ENCODE assay signal across 2 cellular contexts in the genomic region with DNA sequence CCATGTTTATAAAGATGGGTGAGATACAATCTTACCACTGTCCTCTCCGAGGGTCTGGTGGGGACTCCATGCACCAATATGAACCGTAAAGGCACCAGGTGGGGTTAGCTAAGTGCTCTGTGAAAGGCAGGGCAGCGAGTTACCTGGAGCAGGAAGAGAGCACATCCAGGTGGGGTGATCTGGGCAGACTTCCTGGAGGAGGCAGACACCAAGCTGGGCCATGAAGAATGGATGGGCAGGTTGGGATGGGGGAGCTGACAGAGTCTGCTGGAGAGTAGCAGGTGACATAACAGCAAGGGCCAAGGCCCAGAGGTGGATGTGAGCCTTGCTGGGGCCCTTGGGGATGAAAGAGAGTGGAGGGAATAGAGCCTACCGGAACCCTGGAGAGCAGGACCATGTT.
TF ChIP-seq lines count a peak whose summit lies in the region.

No MANE protein-coding gene starts in this region.

TF ChIP-seq in HepG2, 621 proteins besides CTCF, POLR2A, EP300 and RAD21:
- TF ChIP-seq SP4 (CRISPR knock-in tag; IDR thresholded peaks at IDR 0.05) = no peak
- TF ChIP-seq ZNF282 (IDR thresholded peaks at IDR 0.05; ENCODE audit: partially characterized antibody) = no peak
- TF ChIP-seq ZFP36 (IDR thresholded peaks at IDR 0.05; ENCODE audit: borderline replicate concordance, low read depth, low read length, partially characterized antibody) = peak; percentile 55
- TF ChIP-seq ZNF136 (CRISPR knock-in tag; IDR thresholded peaks at IDR 0.05; ENCODE audit: low read depth) = no peak
- TF ChIP-seq, protein P1, sequence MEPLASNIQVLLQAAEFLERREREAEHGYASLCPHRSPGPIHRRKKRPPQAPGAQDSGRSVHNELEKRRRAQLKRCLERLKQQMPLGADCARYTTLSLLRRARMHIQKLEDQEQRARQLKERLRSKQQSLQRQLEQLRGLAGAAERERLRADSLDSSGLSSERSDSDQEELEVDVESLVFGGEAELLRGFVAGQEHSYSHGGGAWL (CRISPR knock-in tag; IDR thresholded peaks at IDR 0.05) = no peak
- TF ChIP-seq, protein P2, sequence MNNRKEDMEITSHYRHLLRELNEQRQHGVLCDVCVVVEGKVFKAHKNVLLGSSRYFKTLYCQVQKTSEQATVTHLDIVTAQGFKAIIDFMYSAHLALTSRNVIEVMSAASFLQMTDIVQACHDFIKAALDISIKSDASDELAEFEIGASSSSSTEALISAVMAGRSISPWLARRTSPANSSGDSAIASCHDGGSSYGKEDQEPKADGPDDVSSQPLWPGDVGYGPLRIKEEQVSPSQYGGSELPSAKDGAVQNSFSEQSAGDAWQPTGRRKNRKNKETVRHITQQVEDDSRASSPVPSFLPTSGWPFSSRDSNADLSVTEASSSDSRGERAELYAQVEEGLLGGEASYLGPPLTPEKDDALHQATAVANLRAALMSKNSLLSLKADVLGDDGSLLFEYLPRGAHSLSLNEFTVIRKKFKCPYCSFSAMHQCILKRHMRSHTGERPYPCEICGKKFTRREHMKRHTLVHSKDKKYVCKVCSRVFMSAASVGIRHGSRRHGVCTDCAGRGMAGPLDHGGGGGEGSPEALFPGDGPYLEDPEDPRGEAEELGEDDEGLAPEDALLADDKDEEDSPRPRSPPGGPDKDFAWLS (CRISPR knock-in tag; IDR thresholded peaks at IDR 0.05; ENCODE audit: borderline replicate concordance) = no peak
- TF ChIP-seq, protein P3, sequence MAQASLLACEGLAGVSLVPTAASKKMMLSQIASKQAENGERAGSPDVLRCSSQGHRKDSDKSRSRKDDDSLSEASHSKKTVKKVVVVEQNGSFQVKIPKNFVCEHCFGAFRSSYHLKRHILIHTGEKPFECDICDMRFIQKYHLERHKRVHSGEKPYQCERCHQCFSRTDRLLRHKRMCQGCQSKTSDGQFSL (CRISPR knock-in tag; IDR thresholded peaks at IDR 0.05) = no peak
- TF ChIP-seq, protein P4, sequence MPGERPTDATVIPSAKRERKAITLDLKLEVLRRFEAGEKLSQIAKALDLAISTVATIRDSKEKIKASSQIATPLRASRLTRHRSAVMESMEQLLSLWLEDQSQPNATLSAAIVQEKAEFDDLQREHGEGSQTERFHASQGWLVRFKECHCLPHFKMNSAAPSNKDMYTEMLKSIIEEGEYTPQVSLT (CRISPR knock-in tag; IDR thresholded peaks at IDR 0.05; ENCODE audit: borderline replicate concordance, low read depth) = no peak
- no peak for TF ChIP-seq ZNF234 (CRISPR knock-in tag; conservative IDR thresholded peaks at IDR 0.05)

TF ChIP-seq in K562, 482 proteins besides CTCF, POLR2A, EP300 and RAD21:
- TF ChIP-seq ZFP36 (IDR thresholded peaks at IDR 0.05; ENCODE audit: low read depth, low read length, partially characterized antibody) (peak; percentile 90), HNRNPL (IDR thresholded peaks at IDR 0.05; ENCODE audit: low read depth, low read length) (no peak), CHD1 (IDR thresholded peaks at IDR 0.05; ENCODE audit: low read length) (no peak)
